ENCODE assay signal across 9 cellular contexts in genomic region chr19:12800344-12800732, GRCh38. TPM values are rescaled to one million over a fixed set of nuclear protein-coding genes. Genes with fewer than 3 reads are reported as not detected.
DNase-seq lines count a peak whose midpoint lies in the region; ATAC-seq and TF ChIP-seq lines count a peak whose summit lies in the region.
"Had no signal": no experiment of that assay in that cellular context is flagged by ENCODE, and none has a peak within 500 bp of the region (broad histone marks: within the 10 kb centered on the region; RNA-seq: fewer than 3 reads in every experiment).

No MANE protein-coding gene starts in this region.

- no peaks in the 10 kb centered on the region for H3K9me3 ChIP-seq in neuron (ENCODE audit: low read length)

- H3K36me3 ChIP-seq in neuron (ENCODE audit: insufficient read depth, low read length), result peaks cover 19% of the 10 kb centered on the region

- peaks cover 25% of the 10 kb centered on the region for H3K4me1 ChIP-seq in neuron (ENCODE audit: insufficient read depth, low read length)

- H3K4me3 ChIP-seq in HFF-Myc (replicated peaks; ENCODE audit: low read depth, low read length), result peak overlapping the region; percentile 98
- H3K4me3 ChIP-seq in astrocyte of the spinal cord (ENCODE audit: low read depth, low read length), result peak overlapping the region; percentile 87
- H3K4me3 ChIP-seq in neuron (ENCODE audit: low read length), result peak overlapping the region; percentile 90

- no peak overlapping the region for H2AFZ ChIP-seq in neuron (ENCODE audit: low read depth, low read length)

- no peak for ATAC-seq in HG02623 (IDR thresholded peaks at IDR 0.05; ENCODE audit: unreplicated experiment)

- in situ Hi-C loops in astrocyte of the spinal cord (cut with HindIII; ENCODE audit: low sequenced_read_pairs), result no loop called here

- DNase-seq in HFF-Myc (ENCODE audit: extremely low read depth, low read depth), result no peak
- DNase-seq in astrocyte of the spinal cord (ENCODE audit: low read depth, low spot score), result no peak
- DNase-seq in cerebellum (ENCODE audit: low spot score), result no peak
- no peak for DNase-seq in NCI-H1105 (lab: John Stamatoyannopoulos, UW)
- DNase-seq: activated naive CD4-positive, alpha-beta T cell; NCI-H187; stimulated activated CD4-positive, alpha-beta T cell treated with anti-CD3 and anti-CD28 coated beads, Interleukin-12 subunit alpha, Interleukin-12 subunit beta, amount 100 ng/mL, for 4 hours had no signal

- no peak for TF ChIP-seq CTCF in HFF-Myc (IDR thresholded peaks at IDR 0.05; ENCODE audit: low read depth, low read length, missing control alignments)
- TF ChIP-seq CTCF in astrocyte of the spinal cord (IDR thresholded peaks at IDR 0.05; ENCODE audit: low read depth, low read length), result no peak

- no peaks in the 10 kb centered on the region for H3K27me3 ChIP-seq in neuron (ENCODE audit: insufficient read depth, low read length)

RNA-seq across cellular contexts. Expression of gene PRDX2, which starts 1.3 kb away (rescaled TPM):
- total RNA-seq in cerebellum, result 150 TPM

RNA-seq across cellular contexts. Expression of gene THSD8, which starts 1.5 kb away (rescaled TPM):
- not detected for total RNA-seq in cerebellum

RNA-seq across cellular contexts. Expression of gene RNASEH2A, which starts 6.0 kb away (rescaled TPM):
- 13.6 TPM for total RNA-seq in cerebellum

RNA-seq across cellular contexts. Expression of gene JUNB, which starts 9.1 kb away (rescaled TPM):
- 9.0 TPM for total RNA-seq in cerebellum

RNA-seq across cellular contexts. Expression of gene HOOK2, which starts 25.0 kb away (rescaled TPM):
- 21.7 TPM for total RNA-seq in cerebellum
